8 cellular contexts compared by ENCODE assay signal in genomic region chr6:73652637-73653570, GRCh38. TPM values are rescaled to one million over a fixed set of nuclear protein-coding genes. Genes with fewer than 3 reads are reported as not detected.
DNase-seq lines count a peak whose midpoint lies in the region; ATAC-seq, FAIRE-seq and TF ChIP-seq lines count a peak whose summit lies in the region.

No MANE protein-coding gene starts in this region.

- peak overlapping the region; percentile 100 for H3K4me2 ChIP-seq in OCI-LY7 (ENCODE audit: low read length)

- WGBS in esophagus muscularis mucosa, result 5% methylated on average over 23 of the region's 32 CpGs

- peak overlapping the region; percentile 38; the same call in 1 of the 2 replicates for H2AFZ ChIP-seq in OCI-LY7 (ENCODE audit: low read length)

- BruUV-seq in OCI-LY7 (replicated peaks; lab: Mats Ljungman, UMichigan), result no TSS peak

- peak; percentile 44 for ATAC-seq in GM21423 (IDR thresholded peaks at IDR 0.05; ENCODE audit: unreplicated experiment)

- H3K9me3 ChIP-seq in HUES48 (ENCODE audit: control insufficient read depth, insufficient read depth, low read length), result no peaks in the 10 kb centered on the region
- H3K9me3 ChIP-seq in OCI-LY7 (ENCODE audit: low read length), result no peaks in the 10 kb centered on the region
- no peaks in the 10 kb centered on the region for H3K9me3 ChIP-seq in esophagus muscularis mucosa

- H3K27ac ChIP-seq in HUES48 (ENCODE audit: low read depth, low read length), result peak overlapping the region; percentile 73
- H3K27ac ChIP-seq in OCI-LY7 (ENCODE audit: low read depth, low read length, poor library complexity, severe bottlenecking), result peak overlapping the region; percentile 83
- peak overlapping the region; percentile 92 to 99 (median 98) for H3K27ac ChIP-seq in esophagus muscularis mucosa (replicated peaks in 1 of 4)

- TF ChIP-seq CTCF in D721Med (IDR thresholded peaks at IDR 0.05; ENCODE audit: insufficient read depth, missing control alignments) (peak; percentile 42), OCI-LY7 (conservative IDR thresholded peaks at IDR 0.05; ENCODE audit: low read length) (peak; percentile 84), esophagus muscularis mucosa (IDR thresholded peaks at IDR 0.05) (peak in 1 of 3 experiments; percentile 52)

- H3K4me3 ChIP-seq in HUES48 (ENCODE audit: low read depth, low read length) (peak overlapping the region; percentile 97), OCI-LY7 (ENCODE audit: low read depth, low read length, poor library complexity, severe bottlenecking) (peak overlapping the region; percentile 96), esophagus muscularis mucosa (peak overlapping the region; percentile 79 to 100 (median 97))

- peaks cover 27% of the 10 kb centered on the region; the same call in 1 of the 2 replicates for H3K79me2 ChIP-seq in OCI-LY7 (ENCODE audit: insufficient read depth, low read depth, low read length)

- CTCF ChIA-PET in OCI-LY7 (lab: Charles Lee; ENCODE audit: unreplicated experiment), result interaction anchor here (1.0 kb wide), 1 partner anchor 66 kb away, joined by 3 read pairs; no protein-coding TSS in a partner anchor

- no peaks in the 10 kb centered on the region for H4K20me1 ChIP-seq in OCI-LY7 (ENCODE audit: insufficient read depth, low read length)

- peaks cover 38% of the 10 kb centered on the region for H3K4me1 Mint-ChIP-seq in activated T-cell treated with anti-CD3 and anti-CD28 coated beads, Interleukin-2, amount 50 U/mL, for 24 hours (ENCODE audit: low read depth)

- H3K27me3 Mint-ChIP-seq in activated T-cell treated with anti-CD3 and anti-CD28 coated beads, Interleukin-2, amount 50 U/mL, for 24 hours, result no peaks in the 10 kb centered on the region

- H3K27ac Mint-ChIP-seq in activated T-cell treated with anti-CD3 and anti-CD28 coated beads, Interleukin-2, amount 50 U/mL, for 24 hours, result peak overlapping the region; percentile 92

- TF ChIP-seq POLR2A in esophagus muscularis mucosa (IDR thresholded peaks at IDR 0.05; ENCODE audit: low read depth), result no peak

- POLR2A ChIA-PET in OCI-LY7 (lab: Charles Lee), result interaction anchor here (0.6 to 3.4 kb wide), 14 partner anchors 9 to 191 kb away, joined by 3 to 27 read pairs (median 4); partner anchors contain the start of genes EEF1A1 and MTO1

- H3K4me3 Mint-ChIP-seq in activated T-cell treated with anti-CD3 and anti-CD28 coated beads, Interleukin-2, amount 50 U/mL, for 24 hours, result peak overlapping the region; percentile 98

- H3K9me3 Mint-ChIP-seq in activated T-cell treated with anti-CD3 and anti-CD28 coated beads, Interleukin-2, amount 50 U/mL, for 24 hours, result no peaks in the 10 kb centered on the region

- H3K36me3 ChIP-seq in HUES48 (ENCODE audit: control insufficient read depth, insufficient read depth, low read length), result peaks cover 3% of the 10 kb centered on the region; the same call in 1 of the 2 replicates
- no peaks in the 10 kb centered on the region for H3K36me3 ChIP-seq in OCI-LY7 (ENCODE audit: insufficient read depth, low read length)
- peaks cover 0 to 15% (median 11%) of the 10 kb centered on the region in 4 donors for H3K36me3 ChIP-seq in esophagus muscularis mucosa

- H3K27me3 ChIP-seq in HUES48 (ENCODE audit: control insufficient read depth, insufficient read depth, low read length) (no peaks in the 10 kb centered on the region), esophagus muscularis mucosa (no peaks in the 10 kb centered on the region)

- peaks cover 17% of the 10 kb centered on the region for H3K4me1 ChIP-seq in HUES48 (ENCODE audit: control insufficient read depth, insufficient read depth, low read length)
- peaks cover 19% of the 10 kb centered on the region for H3K4me1 ChIP-seq in OCI-LY7 (ENCODE audit: insufficient read depth, low read length, poor library complexity, severe bottlenecking)
- H3K4me1 ChIP-seq in esophagus muscularis mucosa, result peaks cover 6 to 24% (median 19%) of the 10 kb centered on the region in 4 donors

- peak overlapping the region; percentile 61 for H3K9ac ChIP-seq in HUES48 (ENCODE audit: low read depth, low read length)

- peaks cover 23% of the 10 kb centered on the region for H3K36me3 Mint-ChIP-seq in activated T-cell treated with anti-CD3 and anti-CD28 coated beads, Interleukin-2, amount 50 U/mL, for 24 hours (ENCODE audit: low read depth)

- DNase-seq in D721Med (ENCODE audit: insufficient read length, low spot score) (peak; percentile 40), OCI-LY7 (ENCODE audit: low spot score) (peak; percentile 86), esophagus muscularis mucosa (ENCODE audit: extremely low spot score) (no peak), myocyte (ENCODE audit: low read depth) (peak; percentile 63)
- peak; percentile 73 for DNase-seq in activated T-cell treated with anti-CD3 and anti-CD28 coated beads, Interleukin-2, amount 50 U/mL, for 24 hours
- DNase-seq in stimulated activated naive CD4-positive, alpha-beta T cell (lab: John Stamatoyannopoulos, UW), result peak; percentile 46 to 77 (median 60)

- intact Hi-C loops in OCI-LY7 (cut with micrococcal nuclease; ENCODE audit: unreplicated experiment), result loop anchor here (5.0 to 10.0 kb wide), 4 partner anchors 66 to 1962 kb away; partner anchors contain the start of gene KCNQ5
- intact Hi-C loops in esophagus muscularis mucosa (cut with DNase I), result no loop called here

- H3K9me2 ChIP-seq in OCI-LY7 (ENCODE audit: insufficient read depth, low read length), result no peaks in the 10 kb centered on the region

- TF ChIP-seq EP300 in esophagus muscularis mucosa (IDR thresholded peaks at IDR 0.05), result no peak

- FAIRE-seq in D721Med (lab: Jason Lieb, UNC), result no peak

RNA-seq across cellular contexts. Expression of gene SLC17A5, which starts 0.9 kb away (rescaled TPM):
- total RNA-seq in OCI-LY7 (2014; rRNA removed; shearing (Covaris generic)), result 7.4 and 8.5 TPM in 2 replicates
- total RNA-seq in OCI-LY7 (2022), result 8.4 and 9.6 TPM in 2 replicates
- 10 to 100 TPM; 15.0 to 17.9 (median 16.2) TPM for total RNA-seq in esophagus muscularis mucosa
- 33.4 and 50.5 TPM in 2 replicates for total RNA-seq in myocyte
- 33.0 TPM for polyA plus RNA-seq in myocyte (2012)

RNA-seq across cellular contexts. Expression of gene CD109, which starts 43.1 kb away (rescaled TPM):
- 0.13 TPM in 1 of 2 replicates, not detected in the other for total RNA-seq in OCI-LY7 (2014; rRNA removed; shearing (Covaris generic))
- total RNA-seq in OCI-LY7 (2022) (0.08 TPM in 1 of 2 replicates, not detected in the other), esophagus muscularis mucosa (10 to 100 TPM; 12.1 to 21.4 (median 15.8) TPM), myocyte (32.3 and 49.0 TPM in 2 replicates)
- polyA plus RNA-seq in myocyte (2012), result 6.5 TPM

Comparison
In these comparisons a context has a peak if more than half of its experiments do, and no peak if none do; other contexts are left out.
1. RNA of gene CD109, which starts 43.1 kb away (total RNA-seq): 32.3 to 49.0 TPM in myocyte and 12.1 to 21.4 TPM in esophagus muscularis mucosa; 0.08 to 0.13 TPM in OCI-LY7; every median in the first group is over 10 times any median in the second.
2. Peak in every context shown above with its lines, with median percentiles within 50 percentile points of each other: H3K27ac ChIP-seq and H3K4me3 ChIP-seq.